In genomic region chr14:59275668-59276067, GRCh38 we compare ENCODE assay signal across 7 cellular contexts.
DNase-seq lines count a peak whose midpoint lies in the region; ATAC-seq, FAIRE-seq and TF ChIP-seq lines count a peak whose summit lies in the region.

No MANE protein-coding gene starts in this region.

- DNase-seq in NCI-H2196 (lab: John Stamatoyannopoulos, UW; ENCODE audit: unreplicated experiment) (peak; percentile 26), renal cortical epithelial cell (ENCODE audit: low read depth) (peak; percentile 98), endothelial cell (ENCODE audit: low spot score) (no peak), D721Med (ENCODE audit: insufficient read length, low spot score) (no peak)

- peaks cover under 1% of the 10 kb centered on the region for H3K36me3 Mint-ChIP-seq in dendritic cell treated with granulocyte-macrophage colony-stimulating factor and Interleukin-4, amounts not matched to agents 40 ng/mL and 50 ng/mL, for 4 days (ENCODE audit: low read depth)
- H3K36me3 Mint-ChIP-seq in endothelial cell (ENCODE audit: low read depth, unreplicated experiment): no peaks in the 10 kb centered on the region

- intact Hi-C loops in dendritic cell treated with granulocyte-macrophage colony-stimulating factor and Interleukin-4, amounts not matched to agents 40 ng/mL and 50 ng/mL, for 4 days (cut with micrococcal nuclease): no loop called here

- H3K9me3 Mint-ChIP-seq in dendritic cell treated with granulocyte-macrophage colony-stimulating factor and Interleukin-4, amounts not matched to agents 40 ng/mL and 50 ng/mL, for 4 days: no peaks in the 10 kb centered on the region
- no peaks in the 10 kb centered on the region for H3K9me3 Mint-ChIP-seq in endothelial cell (ENCODE audit: unreplicated experiment)

- no peak for TF ChIP-seq CTCF in endothelial cell (IDR thresholded peaks at IDR 0.05; ENCODE audit: unreplicated experiment)
- no peak for TF ChIP-seq CTCF in D721Med (IDR thresholded peaks at IDR 0.05; ENCODE audit: insufficient read depth, missing control alignments)

- no peak for FAIRE-seq in D721Med (lab: Jason Lieb, UNC)

- H3K27me3 Mint-ChIP-seq in dendritic cell treated with granulocyte-macrophage colony-stimulating factor and Interleukin-4, amounts not matched to agents 40 ng/mL and 50 ng/mL, for 4 days: no peaks in the 10 kb centered on the region
- H3K27me3 Mint-ChIP-seq in endothelial cell (ENCODE audit: unreplicated experiment): no peaks in the 10 kb centered on the region

- peaks cover 26% of the 10 kb centered on the region for H3K4me1 Mint-ChIP-seq in dendritic cell treated with granulocyte-macrophage colony-stimulating factor and Interleukin-4, amounts not matched to agents 40 ng/mL and 50 ng/mL, for 4 days (ENCODE audit: low read depth)
- H3K4me1 Mint-ChIP-seq in endothelial cell (ENCODE audit: unreplicated experiment): peaks cover 4% of the 10 kb centered on the region

- peak overlapping the region; percentile 20 for H3K27ac Mint-ChIP-seq in dendritic cell treated with granulocyte-macrophage colony-stimulating factor and Interleukin-4, amounts not matched to agents 40 ng/mL and 50 ng/mL, for 4 days
- no peak overlapping the region for H3K27ac Mint-ChIP-seq in endothelial cell (ENCODE audit: unreplicated experiment)

- ATAC-seq in GM18861 (IDR thresholded peaks at IDR 0.05; ENCODE audit: unreplicated experiment): peak; percentile 88
- peak; percentile 80 for ATAC-seq in HG02623 (IDR thresholded peaks at IDR 0.05; ENCODE audit: unreplicated experiment)

- no peak overlapping the region for H3K4me3 Mint-ChIP-seq in dendritic cell treated with granulocyte-macrophage colony-stimulating factor and Interleukin-4, amounts not matched to agents 40 ng/mL and 50 ng/mL, for 4 days
- H3K4me3 Mint-ChIP-seq in endothelial cell (ENCODE audit: unreplicated experiment): no peak overlapping the region

Comparison
In these comparisons a context has a peak if more than half of its experiments do, and no peak if none do; other contexts are left out.
1. DNase-seq: peak in NCI-H2196 (single experiment) and renal cortical epithelial cell (single experiment); none in endothelial cell (single experiment) and D721Med (single experiment).